ENCODE assay signal across 8 cellular contexts in the genomic region with DNA sequence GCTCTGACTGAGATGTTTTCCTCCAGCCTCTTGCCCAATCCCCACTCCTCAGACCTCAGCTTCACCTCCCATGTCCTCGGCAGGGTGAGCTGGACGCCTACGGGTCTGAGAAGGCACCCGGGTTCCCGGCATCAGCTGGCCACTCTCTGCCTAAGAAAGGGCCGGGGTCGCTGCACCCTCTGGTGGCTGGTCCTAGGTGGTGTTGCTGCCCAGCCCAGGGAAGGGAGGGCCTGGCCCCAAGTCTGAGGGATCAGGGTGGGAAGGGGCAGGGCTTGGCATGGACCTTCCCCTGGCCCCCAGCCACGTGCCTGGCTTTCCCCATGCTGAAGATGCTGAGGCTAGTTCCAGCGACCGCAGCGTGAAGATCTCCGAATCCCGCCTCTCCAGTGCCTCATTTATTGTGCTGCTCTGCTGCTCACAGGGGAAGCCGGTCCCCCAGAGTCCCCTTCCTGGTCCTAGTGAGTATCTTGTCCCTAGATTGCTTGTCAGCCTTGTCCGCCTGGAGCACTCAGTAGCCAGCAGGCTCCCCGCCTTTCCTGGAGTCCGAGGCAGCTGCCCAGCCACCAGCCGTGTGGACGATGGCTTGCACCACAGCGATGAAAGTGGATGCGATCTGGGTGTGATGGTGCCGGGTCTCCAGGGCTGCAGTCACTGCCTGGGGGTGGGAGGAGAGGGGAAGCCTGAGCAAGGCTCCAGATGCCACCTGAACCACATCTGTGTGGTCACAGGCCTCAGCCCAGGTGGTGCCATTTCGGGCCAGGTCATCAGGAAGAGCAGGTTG. TPM values are rescaled to one million over a fixed set of nuclear protein-coding genes. Genes with fewer than 3 reads are reported as not detected.
DNase-seq lines count a peak whose midpoint lies in the region; ATAC-seq, FAIRE-seq and TF ChIP-seq lines count a peak whose summit lies in the region.

No MANE protein-coding gene starts in this region.

- no peak for TF ChIP-seq CTCF in activated B cell treated with CpG ODN at 0.5 μM for 24 hours (IDR thresholded peaks at IDR 0.05)
- TF ChIP-seq CTCF in coronary artery (IDR thresholded peaks at IDR 0.05), result peak; percentile 79
- TF ChIP-seq CTCF in HepG2 (CRISPR knock-in tag; IDR thresholded peaks at IDR 0.05), result peak; percentile 97

- no peaks in the 10 kb centered on the region for H3K36me3 Mint-ChIP-seq in activated B cell treated with CpG ODN at 0.5 μM for 24 hours (ENCODE audit: low read depth)

- no peak overlapping the region for H3K9ac ChIP-seq in HepG2 (ENCODE audit: insufficient read depth, low read depth, low read length)

- peaks cover 48% of the 10 kb centered on the region for H3K4me1 ChIP-seq in HepG2 (ENCODE audit: insufficient read depth, low read length)

- no peak for TF ChIP-seq EP300 in HepG2 (IDR thresholded peaks at IDR 0.05; ENCODE audit: low read depth in 2 of 2, low read length in 2 of 2)
- no peak for TF ChIP-seq EP300 in HepG2 (CRISPR knock-in tag; IDR thresholded peaks at IDR 0.05; ENCODE audit: borderline replicate concordance)

- in situ Hi-C loops in HepG2 (cut with HindIII; ENCODE audit: extremely low pct_ligation_motif_present, low pct_unique_long_range_greater_than_20kb), result loop anchor here (5.0 kb wide), 1 partner anchor 60 kb away; no protein-coding TSS in a partner anchor

- no peak for FAIRE-seq in HepG2 (lab: Jason Lieb, UNC)

- H3K27me3 Mint-ChIP-seq in activated B cell treated with CpG ODN at 0.5 μM for 24 hours, result no peaks in the 10 kb centered on the region

- POLR2A ChIA-PET in activated B cell treated with CpG ODN at 0.5 μM for 24 hours (lab: Charles Lee) (no interaction called here), HepG2 (lab: Yijun Ruan, JAX) (interaction anchor here (1.0 kb wide), 1 partner anchor 58 kb away, joined by 6 read pairs; no protein-coding TSS in a partner anchor)

- TF ChIP-seq POLR2A in HepG2 (IDR thresholded peaks at IDR 0.05; ENCODE audit: insufficient read depth in 1 of 2, low read depth in 2 of 2, low read length in 2 of 2), result no peak

- H3K9me3 Mint-ChIP-seq in activated B cell treated with CpG ODN at 0.5 μM for 24 hours, result no peaks in the 10 kb centered on the region

- peak; percentile 93 for TF ChIP-seq RAD21 in HepG2 (CRISPR knock-in tag; IDR thresholded peaks at IDR 0.05)

- peak overlapping the region; percentile 86 to 92 for H3K27ac ChIP-seq in coronary artery
- H3K27ac ChIP-seq in HepG2 (ENCODE audit: extremely low read length, insufficient read depth, low read length), result no peak overlapping the region

- H3K36me3 ChIP-seq in HepG2 (replicated peaks in 1 of 2; ENCODE audit: control insufficient read depth in 1 of 2, insufficient read depth in 2 of 2, low read length in 2 of 2), result no peaks in the 10 kb centered on the region

- H2AFZ ChIP-seq in HepG2 (ENCODE audit: low read length), result no peak overlapping the region

- peak; percentile 80 for ATAC-seq in activated B cell treated with CpG ODN at 0.5 μM for 24 hours (ENCODE audit: low read depth)
- ATAC-seq in HepG2, result peak; percentile 97
- ATAC-seq in GM21825 (IDR thresholded peaks at IDR 0.05; ENCODE audit: unreplicated experiment), result no peak

- H3K79me2 ChIP-seq in HepG2 (ENCODE audit: insufficient read depth, low read length), result no peaks in the 10 kb centered on the region

- no TSS peak for BruUV-seq in HepG2 (replicated peaks; lab: Mats Ljungman, UMichigan)

- H4K20me1 ChIP-seq in HepG2 (ENCODE audit: insufficient read depth, low read length), result no peaks in the 10 kb centered on the region

- WGBS in HepG2 (ENCODE audit: low lambda C conversion rate), result 42% methylated on average over 10 of the region's 23 CpGs

- intact Hi-C loops in activated B cell treated with CpG ODN at 0.5 μM for 24 hours (cut with micrococcal nuclease), result loop anchor here (5.0 kb wide), 3 partner anchors 60 to 265 kb away; a partner anchor contains a TSS
- intact Hi-C loops in HepG2 (cut with micrococcal nuclease; ENCODE audit: unreplicated experiment), result loop anchor here (1.0 to 10.0 kb wide), 2 partner anchors 58 to 293 kb away; no protein-coding TSS in a partner anchor

- H3K4me1 Mint-ChIP-seq in activated B cell treated with CpG ODN at 0.5 μM for 24 hours, result peaks cover 11% of the 10 kb centered on the region

- H3K9me3 ChIP-seq in HepG2 (ENCODE audit: low read length), result no peaks in the 10 kb centered on the region

- peak overlapping the region; percentile 67 for H3K4me2 ChIP-seq in HepG2 (ENCODE audit: low read depth, low read length)

- no peak overlapping the region for H3K27ac Mint-ChIP-seq in activated B cell treated with CpG ODN at 0.5 μM for 24 hours

- CTCF ChIA-PET in activated B cell treated with CpG ODN at 0.5 μM for 24 hours (lab: Charles Lee) (interaction anchor here (1.1 to 1.2 kb wide), 2 partner anchors 58 to 141 kb away, joined by 5 to 6 read pairs; no protein-coding TSS in a partner anchor), HepG2 (lab: Yijun Ruan, JAX; ENCODE audit: low intra/inter-chr PET ratio, low total read pairs) (interaction anchor here (3.6 kb wide), 1 partner anchor 58 kb away, joined by 61 read pairs; no protein-coding TSS in a partner anchor)

- H3K27me3 ChIP-seq in HepG2 (ENCODE audit: control insufficient read depth in 1 of 2, insufficient read depth in 2 of 2, low read length in 2 of 2), result no peaks in the 10 kb centered on the region

- peak; percentile 31 for DNase-seq in NK-92 treated with Interleukin-12 subunit alpha and Interleukin-12 subunit beta, amount 100 ng/mL, for 24 hours (lab: John Stamatoyannopoulos, UW)
- DNase-seq in NK-92 (lab: John Stamatoyannopoulos, UW; ENCODE audit: unreplicated experiment), result no peak
- peak; percentile 25 for DNase-seq in NCI-H1694 treated with DMSO at 0.1 percent for 48 hours (lab: John Stamatoyannopoulos, UW)
- DNase-seq in activated B cell treated with CpG ODN at 0.5 μM for 24 hours, result peak; percentile 45
- DNase-seq in coronary artery (ENCODE audit: low spot score), result peak; percentile 98
- peak; percentile 66 for DNase-seq in HepG2 (ENCODE audit: low spot score)
- DNase-seq in stimulated activated CD4-positive, alpha-beta T cell treated with anti-CD3 and anti-CD28 coated beads, Interleukin-2, amount 100 ng/mL, for 48 hours, result peak; percentile 37 to 45

- no peak overlapping the region for H3K4me3 ChIP-seq in coronary artery
- H3K4me3 ChIP-seq in HepG2 (replicated peaks in 1 of 3; ENCODE audit: insufficient read depth in 1 of 3, low read depth in 2 of 3, low read length in 3 of 3), result peak overlapping the region in 1 of 3 experiments; percentile 52; a peak in 2 of 6 replicates

- no peak overlapping the region for H3K4me3 Mint-ChIP-seq in activated B cell treated with CpG ODN at 0.5 μM for 24 hours

RNA-seq across cellular contexts. Expression of a gene that starts 2.9 kb away (rescaled TPM):
- not detected in 2 replicates for total RNA-seq in activated B cell treated with CpG ODN at 0.5 μM for 24 hours
- 0.35 and 0.69 TPM in 2 replicates for total RNA-seq in HepG2 (2016; rRNA removed; fragmentation: Illumina TruSeq; extraction: Trizol)
- not detected in 2 replicates for total RNA-seq in HepG2 (2016; cell fraction: cytosol; rRNA removed; fragmentation: Illumina TruSeq; extraction: Trizol; ENCODE audit: low read depth)
- 0.15 and 0.56 TPM in 2 replicates for total RNA-seq in HepG2 (2016; cell fraction: insoluble cytoplasmic fraction; rRNA removed; fragmentation: Illumina TruSeq; extraction: Trizol)
- 0.15 and 0.17 TPM in 2 replicates for total RNA-seq in HepG2 (2016; cell fraction: membrane; rRNA removed; fragmentation: Illumina TruSeq; extraction: Trizol)
- 0.34 and 0.96 TPM in 2 replicates for total RNA-seq in HepG2 (2016; cell fraction: nucleus; rRNA removed; fragmentation: Illumina TruSeq; extraction: Trizol)
- 2.1 and 3.1 TPM in 2 replicates for polyA plus RNA-seq in HepG2 (2011; rRNA removed)
- 2.3 and 3.5 TPM in 2 replicates for polyA plus RNA-seq in HepG2 (2011; cell fraction: cytosol; rRNA removed)
- 13.6 and 29.0 TPM in 2 replicates for polyA plus RNA-seq in HepG2 (2011; cell fraction: nucleus; rRNA removed)
- 0.55 and 1.0 TPM in 2 replicates for polyA plus RNA-seq in HepG2 (2012)
- polyA plus RNA-seq in HepG2 (2016; cell fraction: cytosol; fragmentation: Illumina TruSeq; extraction: Trizol; ENCODE audit: low read depth), result 0.11 and 0.16 TPM in 2 replicates
- polyA plus RNA-seq in HepG2 (2016; cell fraction: insoluble cytoplasmic fraction; fragmentation: Illumina TruSeq; extraction: Trizol; ENCODE audit: low read depth), result 0.19 TPM in 1 of 2 replicates, not detected in the other
- 0.35 TPM in 1 of 2 replicates, not detected in the other for polyA plus RNA-seq in HepG2 (2016; cell fraction: membrane; fragmentation: Illumina TruSeq; extraction: Trizol; ENCODE audit: low read depth)
- polyA plus RNA-seq in HepG2 (2016; cell fraction: nucleus; fragmentation: Illumina TruSeq; extraction: Trizol; ENCODE audit: insufficient read depth, low read depth), result 2.3 and 3.8 TPM in 2 replicates
- 0.42 and 7.4 TPM in 2 replicates for polyA minus RNA-seq in HepG2 (2011; rRNA and poly(A)+ RNA removed; ENCODE audit: low replicate concordance)
- polyA minus RNA-seq in HepG2 (2011; cell fraction: cytosol; rRNA and poly(A)+ RNA removed), result 1.7 and 1.8 TPM in 2 replicates
- polyA minus RNA-seq in HepG2 (2011; cell fraction: nucleus; rRNA and poly(A)+ RNA removed), result 2.4 and 3.9 TPM in 2 replicates

RNA-seq across cellular contexts. Expression of a gene that starts 22.9 kb away (rescaled TPM):
- 59.0 and 64.5 TPM in 2 replicates for total RNA-seq in activated B cell treated with CpG ODN at 0.5 μM for 24 hours
- 30.3 and 40.2 TPM in 2 replicates for total RNA-seq in HepG2 (2016; rRNA removed; fragmentation: Illumina TruSeq; extraction: Trizol)
- 12.7 and 19.1 TPM in 2 replicates for total RNA-seq in HepG2 (2016; cell fraction: cytosol; rRNA removed; fragmentation: Illumina TruSeq; extraction: Trizol; ENCODE audit: low read depth)
- total RNA-seq in HepG2 (2016; cell fraction: insoluble cytoplasmic fraction; rRNA removed; fragmentation: Illumina TruSeq; extraction: Trizol), result 29.7 and 36.7 TPM in 2 replicates
- 23.5 and 24.7 TPM in 2 replicates for total RNA-seq in HepG2 (2016; cell fraction: membrane; rRNA removed; fragmentation: Illumina TruSeq; extraction: Trizol)
- 33.2 and 38.0 TPM in 2 replicates for total RNA-seq in HepG2 (2016; cell fraction: nucleus; rRNA removed; fragmentation: Illumina TruSeq; extraction: Trizol)
- polyA plus RNA-seq in HepG2 (2011; rRNA removed), result 14.1 and 16.9 TPM in 2 replicates
- polyA plus RNA-seq in HepG2 (2011; cell fraction: cytosol; rRNA removed), result 12.5 and 14.6 TPM in 2 replicates
- 19.0 TPM in 2 replicates for polyA plus RNA-seq in HepG2 (2011; cell fraction: nucleus; rRNA removed)
- 20.4 and 20.6 TPM in 2 replicates for polyA plus RNA-seq in HepG2 (2012)
- 1.7 and 1.8 TPM in 2 replicates for polyA plus RNA-seq in HepG2 (2016; cell fraction: cytosol; fragmentation: Illumina TruSeq; extraction: Trizol; ENCODE audit: low read depth)
- 19.1 and 20.8 TPM in 2 replicates for polyA plus RNA-seq in HepG2 (2016; cell fraction: insoluble cytoplasmic fraction; fragmentation: Illumina TruSeq; extraction: Trizol; ENCODE audit: low read depth)
- 5.1 and 5.2 TPM in 2 replicates for polyA plus RNA-seq in HepG2 (2016; cell fraction: membrane; fragmentation: Illumina TruSeq; extraction: Trizol; ENCODE audit: low read depth)
- 22.8 and 26.2 TPM in 2 replicates for polyA plus RNA-seq in HepG2 (2016; cell fraction: nucleus; fragmentation: Illumina TruSeq; extraction: Trizol; ENCODE audit: insufficient read depth, low read depth)
- 22.4 and 26.6 TPM in 2 replicates for polyA minus RNA-seq in HepG2 (2011; rRNA and poly(A)+ RNA removed; ENCODE audit: low replicate concordance)
- 16.9 and 23.3 TPM in 2 replicates for polyA minus RNA-seq in HepG2 (2011; cell fraction: cytosol; rRNA and poly(A)+ RNA removed)
- 43.5 and 49.4 TPM in 2 replicates for polyA minus RNA-seq in HepG2 (2011; cell fraction: nucleus; rRNA and poly(A)+ RNA removed)
